ENCODE assay signal across 1 cellular context in genomic region chr5:150639751-150640150, GRCh38.
A peak's percentile ranks its signal among the peaks of the same experiment; 100 is the strongest.
TF ChIP-seq lines count a peak whose summit lies in the region.

No MANE protein-coding gene starts in this region.

TF ChIP-seq in K562, 482 proteins besides CTCF, POLR2A, EP300 and RAD21:
- TF ChIP-seq CXXC5 (CRISPR knock-in tag; IDR thresholded peaks at IDR 0.05): no peak
- no peak for TF ChIP-seq RFX5 (IDR thresholded peaks at IDR 0.05; ENCODE audit: low read depth, low read length)
- TF ChIP-seq, protein P1, sequence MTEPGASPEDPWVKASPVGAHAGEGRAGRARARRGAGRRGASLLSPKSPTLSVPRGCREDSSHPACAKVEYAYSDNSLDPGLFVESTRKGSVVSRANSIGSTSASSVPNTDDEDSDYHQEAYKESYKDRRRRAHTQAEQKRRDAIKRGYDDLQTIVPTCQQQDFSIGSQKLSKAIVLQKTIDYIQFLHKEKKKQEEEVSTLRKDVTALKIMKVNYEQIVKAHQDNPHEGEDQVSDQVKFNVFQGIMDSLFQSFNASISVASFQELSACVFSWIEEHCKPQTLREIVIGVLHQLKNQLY (CRISPR knock-in tag; conservative IDR thresholded peaks at IDR 0.05): no peak
- TF ChIP-seq NFIC (IDR thresholded peaks at IDR 0.05): peak; percentile 19; the same call in 1 of the 2 replicates
- no peak for TF ChIP-seq RBBP5 (IDR thresholded peaks at IDR 0.05; ENCODE audit: borderline replicate concordance, insufficient read depth, low read length, poor library complexity, severe bottlenecking)
- TF ChIP-seq ZFP36 (IDR thresholded peaks at IDR 0.05; ENCODE audit: low read depth, low read length, partially characterized antibody): peak; percentile 73
- TF ChIP-seq TBL1XR1 (IDR thresholded peaks at IDR 0.05; ENCODE audit: low read length in 2 of 2): no peak
- TF ChIP-seq SRSF1 (IDR thresholded peaks at IDR 0.05; ENCODE audit: low read depth, low read length): no peak
- TF ChIP-seq ZNF512 (tag; IDR thresholded peaks at IDR 0.05): no peak
- TF ChIP-seq XRCC3 (IDR thresholded peaks at IDR 0.05): no peak
- no peak for TF ChIP-seq NR2C1 (IDR thresholded peaks at IDR 0.05)
- TF ChIP-seq NR2C1 (tag; IDR thresholded peaks at IDR 0.05): no peak
- TF ChIP-seq HEY1 (CRISPR knock-in tag; IDR thresholded peaks at IDR 0.05; ENCODE audit: borderline replicate concordance): no peak
- 0 out of 2 replicates have a peak, but pooled peaks have one; percentile 15 for TF ChIP-seq USF2 (CRISPR knock-in tag; IDR thresholded peaks at IDR 0.05)
- TF ChIP-seq U2AF2 (optimal IDR thresholded peaks at IDR 0.05; ENCODE audit: low read depth, low read length): no peak
- peak; percentile 22; the same call in 1 of the 2 replicates for TF ChIP-seq USF1 (CRISPR knock-in tag; IDR thresholded peaks at IDR 0.05)
- TF ChIP-seq BCOR (IDR thresholded peaks at IDR 0.05): peak; percentile 50; the same call in 1 of the 2 replicates
- TF ChIP-seq GABPB1 (CRISPR knock-in tag; IDR thresholded peaks at IDR 0.05): no peak
- TF ChIP-seq PTBP1 (IDR thresholded peaks at IDR 0.05; ENCODE audit: low read depth, low read length): 0 out of 2 replicates have a peak, but pooled peaks have one; percentile 43
- no peak for TF ChIP-seq TEAD1 (CRISPR knock-in tag; IDR thresholded peaks at IDR 0.05)
- TF ChIP-seq SP2 (IDR thresholded peaks at IDR 0.05; ENCODE audit: extremely low read depth, low read depth, low read length, poor library complexity, severe bottlenecking): no peak
- TF ChIP-seq ZFX (CRISPR knock-in tag; IDR thresholded peaks at IDR 0.05): no peak
